1 cellular context compared by ENCODE assay signal in genomic region chr2:16328521-16329190, GRCh38.
TF ChIP-seq lines count a peak whose summit lies in the region.

No MANE protein-coding gene starts in this region.

TF ChIP-seq in GM23338, 12 proteins besides CTCF, POLR2A, EP300 and RAD21:
- TF ChIP-seq REST (IDR thresholded peaks at IDR 0.05; ENCODE audit: unreplicated experiment) (no peak), CREB1 (CRISPR knock-in tag; IDR thresholded peaks at IDR 0.05; ENCODE audit: low read depth) (no peak), POLR2AphosphoS5 (IDR thresholded peaks at IDR 0.05; ENCODE audit: low read depth) (no peak), NANOG (IDR thresholded peaks at IDR 0.05; ENCODE audit: borderline replicate concordance) (no peak)
- TF ChIP-seq, protein P1, sequence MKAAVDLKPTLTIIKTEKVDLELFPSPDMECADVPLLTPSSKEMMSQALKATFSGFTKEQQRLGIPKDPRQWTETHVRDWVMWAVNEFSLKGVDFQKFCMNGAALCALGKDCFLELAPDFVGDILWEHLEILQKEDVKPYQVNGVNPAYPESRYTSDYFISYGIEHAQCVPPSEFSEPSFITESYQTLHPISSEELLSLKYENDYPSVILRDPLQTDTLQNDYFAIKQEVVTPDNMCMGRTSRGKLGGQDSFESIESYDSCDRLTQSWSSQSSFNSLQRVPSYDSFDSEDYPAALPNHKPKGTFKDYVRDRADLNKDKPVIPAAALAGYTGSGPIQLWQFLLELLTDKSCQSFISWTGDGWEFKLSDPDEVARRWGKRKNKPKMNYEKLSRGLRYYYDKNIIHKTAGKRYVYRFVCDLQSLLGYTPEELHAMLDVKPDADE (IDR thresholded peaks at IDR 0.05), result no peak
